Comparison of ENCODE assay signal across 2 cellular contexts in the genomic region with DNA sequence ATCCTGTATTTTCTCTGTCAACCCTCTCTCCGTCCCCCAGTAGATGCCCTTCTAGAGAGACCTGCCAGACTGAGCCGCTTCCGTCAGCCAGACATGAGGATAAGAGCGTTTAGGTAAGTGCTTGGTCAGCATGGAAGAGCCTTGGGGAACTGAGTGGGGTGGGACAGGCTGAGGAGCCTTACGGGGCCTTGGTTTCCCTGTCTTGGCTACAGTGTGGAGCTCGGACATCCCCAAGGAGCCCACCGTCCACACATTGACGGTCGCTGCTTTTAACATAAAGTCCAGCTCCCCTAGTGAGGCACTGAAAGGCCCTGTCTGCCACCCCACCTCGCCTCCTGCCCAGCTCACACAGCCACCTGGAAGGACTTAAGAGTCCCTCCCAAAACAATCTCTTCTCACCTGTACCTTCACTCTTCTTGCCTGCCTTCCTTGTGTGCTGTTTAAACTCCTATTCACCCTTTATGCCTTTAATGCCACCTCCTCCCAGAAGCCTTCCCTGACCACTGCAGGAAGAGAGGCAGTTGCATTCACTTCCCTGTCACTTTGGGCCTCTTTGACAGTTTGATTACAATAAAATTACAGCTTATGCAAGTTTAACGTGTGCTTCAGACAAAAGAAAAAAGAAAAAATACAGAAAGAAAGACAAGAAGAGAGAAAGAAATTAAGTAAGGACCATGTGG.
TF ChIP-seq lines count a peak whose summit lies in the region.

No MANE protein-coding gene starts in this region.

TF ChIP-seq in SK-N-SH treated with all-trans-retinoic acid at 6 μM for 48 hours, 23 proteins besides CTCF, POLR2A, EP300 and RAD21:
- TF ChIP-seq ISL1 (CRISPR knock-in tag; IDR thresholded peaks at IDR 0.05) (no peak), ZFP3 (CRISPR knock-in tag; IDR thresholded peaks at IDR 0.05) (peak; percentile 86)

TF ChIP-seq in SK-N-SH, 30 proteins besides CTCF, POLR2A, EP300 and RAD21:
- TF ChIP-seq TCF12 (IDR thresholded peaks at IDR 0.05), result no peak
- TF ChIP-seq, protein P1, sequence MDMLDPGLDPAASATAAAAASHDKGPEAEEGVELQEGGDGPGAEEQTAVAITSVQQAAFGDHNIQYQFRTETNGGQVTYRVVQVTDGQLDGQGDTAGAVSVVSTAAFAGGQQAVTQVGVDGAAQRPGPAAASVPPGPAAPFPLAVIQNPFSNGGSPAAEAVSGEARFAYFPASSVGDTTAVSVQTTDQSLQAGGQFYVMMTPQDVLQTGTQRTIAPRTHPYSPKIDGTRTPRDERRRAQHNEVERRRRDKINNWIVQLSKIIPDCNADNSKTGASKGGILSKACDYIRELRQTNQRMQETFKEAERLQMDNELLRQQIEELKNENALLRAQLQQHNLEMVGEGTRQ (IDR thresholded peaks at IDR 0.05; ENCODE audit: borderline replicate concordance, low read depth, low read length), result no peak
